22 cellular contexts compared by ENCODE assay signal in genomic region chr15:97955040-97955439, GRCh38. TPM values are rescaled to one million over a fixed set of nuclear protein-coding genes. Genes with fewer than 3 reads are reported as not detected.
DNase-seq lines count a peak whose midpoint lies in the region; ATAC-seq and TF ChIP-seq lines count a peak whose summit lies in the region.
"Had no signal": no experiment of that assay in that cellular context is flagged by ENCODE, and none has a peak within 500 bp of the region (broad histone marks: within the 10 kb centered on the region; RNA-seq: fewer than 3 reads in every experiment).

No MANE protein-coding gene starts in this region.

- H3K9me3 ChIP-seq in colonic mucosa (no peaks in the 10 kb centered on the region), right cardiac atrium (ENCODE audit: control insufficient read depth, low read length) (no peaks in the 10 kb centered on the region)
- H3K9me3 ChIP-seq: BE2C, Peyer's patch had no signal

- H3K27me3 ChIP-seq in colonic mucosa (no peaks in the 10 kb centered on the region), right cardiac atrium (ENCODE audit: control insufficient read depth, insufficient read depth) (no peaks in the 10 kb centered on the region), H7 (ENCODE audit: control insufficient read depth, insufficient read depth, low read length) (no peaks in the 10 kb centered on the region)
- H3K27me3 ChIP-seq: Peyer's patch had no signal

- intact Hi-C loops in colonic mucosa (cut with DNase I) (no loop called here), right cardiac atrium (cut with DNase I) (no loop called here)

- WGBS in right cardiac atrium: 77% methylated on average over 2 of the region's 2 CpGs

- H3K4me3 ChIP-seq in colonic mucosa: no peak overlapping the region
- no peak overlapping the region for H3K4me3 ChIP-seq in right cardiac atrium (ENCODE audit: low read length)
- H3K4me3 ChIP-seq in H7 (ENCODE audit: insufficient read depth, low read depth, low read length): no peak overlapping the region
- H3K4me3 ChIP-seq: K562, Peyer's patch, SK-N-MC had no signal

- H3K36me3 ChIP-seq in colonic mucosa (no peaks in the 10 kb centered on the region), H7 (replicated peaks; ENCODE audit: control insufficient read depth, insufficient read depth, low read length) (no peaks in the 10 kb centered on the region)
- H3K36me3 ChIP-seq: BE2C, Peyer's patch had no signal

- no peak overlapping the region for H3K9ac ChIP-seq in colonic mucosa (ENCODE audit: low read depth in 2 of 2, low read length in 2 of 2)

- TF ChIP-seq CTCF in colonic mucosa (IDR thresholded peaks at IDR 0.05): no peak

- H3K27ac ChIP-seq in colonic mucosa (no peak overlapping the region), right cardiac atrium (ENCODE audit: low read length) (no peak overlapping the region)
- H3K27ac ChIP-seq: SK-N-MC had no signal

- peak; percentile 8 for DNase-seq in NCI-H146 (lab: John Stamatoyannopoulos, UW)
- DNase-seq in NCI-H146 treated with DMSO at 0.1 percent for 48 hours (lab: John Stamatoyannopoulos, UW; ENCODE audit: unreplicated experiment): no peak
- peak; percentile 66 to 82 for DNase-seq in NCI-H2081 (lab: John Stamatoyannopoulos, UW)
- peak; percentile 72 for DNase-seq in colonic mucosa
- no peak for DNase-seq in DMS153 treated with DMSO at 0.1 percent for 48 hours (lab: John Stamatoyannopoulos, UW; ENCODE audit: unreplicated experiment)
- no peak for DNase-seq in right cardiac atrium
- DNase-seq in H7: no peak
- DNase-seq: 8988T; ACHN; BE2C; Calu3; CD8-positive, alpha-beta memory T cell; DND-41; Kasumi-1; NCI-H1694 treated with DMSO at 0.1 percent for 48 hours; NCI-H446 treated with DMSO at 0.1 percent for 48 hours; NCI-H526; OCI-M1; Peyer's patch; SHP77 treated with DMSO at 0.1 percent for 48 hours had no signal

- no peak for ATAC-seq in right cardiac atrium
- ATAC-seq: K562 had no signal

- H3K4me1 ChIP-seq in colonic mucosa (no peaks in the 10 kb centered on the region), right cardiac atrium (ENCODE audit: control insufficient read depth, insufficient read depth, low read length) (no peaks in the 10 kb centered on the region)
- H3K4me1 ChIP-seq: BE2C had no signal

RNA-seq across cellular contexts. Expression of gene ARRDC4, which starts 5.5 kb away (rescaled TPM):
- total RNA-seq in colonic mucosa (10 to 100 TPM; 23.4 to 73.9 TPM), right cardiac atrium (10 to 100 TPM; 21.8 to 26.6 (median 22.1) TPM)
- polyA plus RNA-seq in right cardiac atrium: 22.5 TPM
- total RNA-seq in H7 (2014; rRNA removed; shearing (Covaris generic)): 1.0 and 4.1 TPM in 2 replicates

Comparison
In these comparisons a context has a peak if more than half of its experiments do, and no peak if none do; other contexts are left out.
1. DNase-seq: peak in NCI-H146 (single experiment), NCI-H2081 (2 of 2) and colonic mucosa (single experiment); none in NCI-H146 treated with DMSO at 0.1 percent for 48 hours (single experiment), DMS153 treated with DMSO at 0.1 percent for 48 hours (single experiment), right cardiac atrium (0 of 3) and H7 (single experiment).